Comparison of ENCODE assay signal across 1 cellular context in genomic region chr16:11498683-11499082, GRCh38.
A peak's percentile ranks its signal among the peaks of the same experiment; 100 is the strongest.
TF ChIP-seq lines count a peak whose summit lies in the region.

No MANE protein-coding gene starts in this region.

TF ChIP-seq in HepG2, 621 proteins besides CTCF, POLR2A, EP300 and RAD21 (continued from another document):
- TF ChIP-seq ZNF784 (CRISPR knock-in tag; IDR thresholded peaks at IDR 0.05; ENCODE audit: borderline replicate concordance) (no peak), PHF8 (CRISPR knock-in tag; IDR thresholded peaks at IDR 0.05) (no peak), SAP130 (CRISPR knock-in tag; IDR thresholded peaks at IDR 0.05; ENCODE audit: low read depth) (no peak), HNRNPH1 (optimal IDR thresholded peaks at IDR 0.05; ENCODE audit: low read depth, low read length) (no peak), MBNL3 (CRISPR knock-in tag; conservative IDR thresholded peaks at IDR 0.05) (no peak), MNT (IDR thresholded peaks at IDR 0.05) (0 out of 2 replicates have a peak, but pooled peaks have one; percentile 10), ELF4 (CRISPR knock-in tag; IDR thresholded peaks at IDR 0.05; ENCODE audit: borderline replicate concordance) (no peak), ZNF558 (CRISPR knock-in tag; IDR thresholded peaks at IDR 0.05; ENCODE audit: borderline replicate concordance) (no peak), KDM1A (CRISPR knock-in tag; IDR thresholded peaks at IDR 0.05) (peak; percentile 87), ATF4 (CRISPR knock-in tag; IDR thresholded peaks at IDR 0.05) (no peak), ZSCAN25 (CRISPR knock-in tag; IDR thresholded peaks at IDR 0.05) (peak; percentile 47; the same call in 1 of the 2 replicates), ZMYM3 (CRISPR knock-in tag; IDR thresholded peaks at IDR 0.05) (peak; percentile 96), ZBTB44 (CRISPR knock-in tag; IDR thresholded peaks at IDR 0.05) (no peak), HOXD1 (CRISPR knock-in tag; IDR thresholded peaks at IDR 0.05) (no peak), ADNP (CRISPR knock-in tag; IDR thresholded peaks at IDR 0.05) (peak; percentile 78; the same call in 1 of the 2 replicates), SALL1 (CRISPR knock-in tag; IDR thresholded peaks at IDR 0.05) (peak; percentile 33; the same call in 1 of the 2 replicates), IKZF4 (CRISPR knock-in tag; IDR thresholded peaks at IDR 0.05; ENCODE audit: borderline replicate concordance, low read depth, not compliant biosample characterization) (no peak), ZNF121 (CRISPR knock-in tag; IDR thresholded peaks at IDR 0.05) (no peak), ZNF234 (CRISPR knock-in tag; conservative IDR thresholded peaks at IDR 0.05) (no peak), HDAC1 (CRISPR knock-in tag; IDR thresholded peaks at IDR 0.05) (no peak), SCMH1 (CRISPR knock-in tag; IDR thresholded peaks at IDR 0.05; ENCODE audit: borderline replicate concordance) (no peak), BCL3 (CRISPR knock-in tag; IDR thresholded peaks at IDR 0.05) (no peak), ZNF772 (CRISPR knock-in tag; IDR thresholded peaks at IDR 0.05) (no peak), PLSCR1 (CRISPR knock-in tag; IDR thresholded peaks at IDR 0.05; ENCODE audit: borderline replicate concordance) (no peak), TRIM22 (IDR thresholded peaks at IDR 0.05) (no peak), NONO (IDR thresholded peaks at IDR 0.05) (no peak), NONO (CRISPR knock-in tag; conservative IDR thresholded peaks at IDR 0.05) (no peak), PAX8 (CRISPR knock-in tag; IDR thresholded peaks at IDR 0.05; ENCODE audit: borderline replicate concordance) (no peak), ZNF629 (CRISPR knock-in tag; conservative IDR thresholded peaks at IDR 0.05) (peak; percentile 99)
